ENCODE assay signal across 8 cellular contexts in the genomic region with DNA sequence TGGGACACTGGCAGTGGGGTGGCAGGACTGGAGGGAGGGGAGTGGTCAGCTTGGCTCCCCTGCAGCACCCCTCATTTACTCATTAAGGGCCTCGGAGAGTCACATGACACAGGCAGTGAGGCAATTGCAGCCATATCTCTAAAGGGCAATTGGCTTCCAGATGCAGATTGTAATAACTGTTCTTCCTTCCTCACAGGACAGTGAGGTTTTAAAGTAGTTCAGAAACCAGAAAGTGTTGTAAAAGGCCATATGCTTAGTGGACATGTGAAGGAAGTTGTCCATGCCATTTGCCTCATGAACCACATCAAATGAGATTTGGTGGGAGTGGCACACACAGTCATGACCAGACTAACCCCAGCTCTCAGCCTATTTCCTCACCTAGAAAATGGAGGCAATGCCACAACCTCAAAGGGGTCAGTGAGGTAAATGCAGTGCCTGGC. TPM values are rescaled to one million over a fixed set of nuclear protein-coding genes. Genes with fewer than 3 reads are reported as not detected.
DNase-seq lines count a peak whose midpoint lies in the region; ATAC-seq and TF ChIP-seq lines count a peak whose summit lies in the region.
"Had no signal": no experiment of that assay in that cellular context is flagged by ENCODE, and none has a peak within 500 bp of the region (broad histone marks: within the 10 kb centered on the region; RNA-seq: fewer than 3 reads in every experiment).

No MANE protein-coding gene starts in this region.

- H3K9me3 Mint-ChIP-seq in progenitor cell of endocrine pancreas (ENCODE audit: low read depth), result no peaks in the 10 kb centered on the region

- no peaks in the 10 kb centered on the region for H3K36me3 Mint-ChIP-seq in progenitor cell of endocrine pancreas (ENCODE audit: insufficient read depth)

- ATAC-seq in HG02884 (IDR thresholded peaks at IDR 0.05; ENCODE audit: unreplicated experiment) (no peak), HG03571 (IDR thresholded peaks at IDR 0.05; ENCODE audit: unreplicated experiment) (no peak), GM19351 (IDR thresholded peaks at IDR 0.05; ENCODE audit: unreplicated experiment) (no peak)

- peaks cover 8% of the 10 kb centered on the region for H3K4me1 Mint-ChIP-seq in progenitor cell of endocrine pancreas (ENCODE audit: low read depth)

- WGBS in HUES64, result 60% methylated on average over 1 of the region's 1 CpG

- H3K4me3 ChIP-seq in HUES64 (ENCODE audit: low read length), result peak overlapping the region; percentile 32; the same call in 1 of the 2 replicates

- H3K4me1 ChIP-seq in HUES64 (ENCODE audit: insufficient read depth, low read length), result 0 out of 2 replicates have a peak, but pooled peaks cover 5% of the 10 kb centered on the region

- no peaks in the 10 kb centered on the region for H3K9me3 ChIP-seq in HUES64 (ENCODE audit: insufficient read depth, low read depth, low read length)

- no peaks in the 10 kb centered on the region for H3K27me3 Mint-ChIP-seq in progenitor cell of endocrine pancreas

- DNase-seq in SKM-1 (lab: John Stamatoyannopoulos, UW; ENCODE audit: unreplicated experiment) (peak; percentile 84), glomerular visceral epithelial cell (ENCODE audit: extremely low spot score) (peak; percentile 36), progenitor cell of endocrine pancreas (ENCODE audit: low spot score, unreplicated experiment) (no peak)

- no peak overlapping the region; the same call in 1 of the 2 replicates for H3K27ac ChIP-seq in HUES64 (ENCODE audit: low read depth, low read length)
- H3K27ac ChIP-seq: KMS-11 had no signal

- H3K9ac ChIP-seq in HUES64 (ENCODE audit: low read depth, low read length), result no peak overlapping the region
- H3K9ac ChIP-seq: KMS-11 had no signal

- peaks cover 10% of the 10 kb centered on the region; the same call in 1 of the 2 replicates for H3K36me3 ChIP-seq in HUES64 (ENCODE audit: insufficient read depth, low read length)

- H3K27me3 ChIP-seq in HUES64 (ENCODE audit: insufficient read depth, low read length), result no peaks in the 10 kb centered on the region

- TF ChIP-seq CTCF in progenitor cell of endocrine pancreas (IDR thresholded peaks at IDR 0.05; ENCODE audit: unreplicated experiment), result no peak

- H3K4me3 Mint-ChIP-seq in progenitor cell of endocrine pancreas (ENCODE audit: low read depth), result peak overlapping the region; percentile 55

- peak overlapping the region; percentile 37 for H3K27ac Mint-ChIP-seq in progenitor cell of endocrine pancreas

RNA-seq across cellular contexts. Expression of a gene that starts 11.1 kb away (rescaled TPM):
- 39.9 TPM for polyA plus RNA-seq in HUES64 (2013, experiment 1 of 2)
- polyA plus RNA-seq in HUES64 (2013, experiment 2 of 2), result 41.0 TPM
- 38.1 and 38.7 TPM in 2 replicates for total RNA-seq in progenitor cell of endocrine pancreas

RNA-seq across cellular contexts. Expression of a gene that starts 11.9 kb away (rescaled TPM):
- polyA plus RNA-seq in HUES64 (2013, experiment 1 of 2), result 5.9 TPM
- polyA plus RNA-seq in HUES64 (2013, experiment 2 of 2), result 10.0 TPM
- total RNA-seq in progenitor cell of endocrine pancreas, result 46.0 and 52.2 TPM in 2 replicates

RNA-seq across cellular contexts. Expression of a gene that starts 35.7 kb away (rescaled TPM):
- 33.7 TPM for polyA plus RNA-seq in HUES64 (2013, experiment 1 of 2)
- 40.1 TPM for polyA plus RNA-seq in HUES64 (2013, experiment 2 of 2)
- total RNA-seq in progenitor cell of endocrine pancreas, result 58.4 and 59.0 TPM in 2 replicates

RNA-seq across cellular contexts. Expression of a gene that starts 42.5 kb away (rescaled TPM):
- polyA plus RNA-seq in HUES64 (2013, experiment 1 of 2), result 51.0 TPM
- 54.1 TPM for polyA plus RNA-seq in HUES64 (2013, experiment 2 of 2)
- 53.1 and 57.1 TPM in 2 replicates for total RNA-seq in progenitor cell of endocrine pancreas

RNA-seq across cellular contexts. Expression of a gene that starts 46.0 kb away (rescaled TPM):
- polyA plus RNA-seq in HUES64 (2013, experiment 1 of 2), result 6.5 TPM
- 6.9 TPM for polyA plus RNA-seq in HUES64 (2013, experiment 2 of 2)
- 21.1 and 25.7 TPM in 2 replicates for total RNA-seq in progenitor cell of endocrine pancreas
